In genomic region chr5:1140188-1140817, GRCh38 we compare ENCODE assay signal across 9 cellular contexts. TPM values are rescaled to one million over a fixed set of nuclear protein-coding genes. Genes with fewer than 3 reads are reported as not detected.
DNase-seq lines count a peak whose midpoint lies in the region; FAIRE-seq and TF ChIP-seq lines count a peak whose summit lies in the region.
"Had no signal": no experiment of that assay in that cellular context is flagged by ENCODE, and none has a peak within 500 bp of the region (broad histone marks: within the 10 kb centered on the region; RNA-seq: fewer than 3 reads in every experiment).

No MANE protein-coding gene starts in this region.

- TF ChIP-seq CTCF in HFF-Myc (IDR thresholded peaks at IDR 0.05; ENCODE audit: low read depth, low read length, missing control alignments) (peak; percentile 77), WERI-Rb-1 (IDR thresholded peaks at IDR 0.05; ENCODE audit: low read depth, low read length) (peak; percentile 99), brain microvascular endothelial cell (IDR thresholded peaks at IDR 0.05; ENCODE audit: low read depth, low read length, missing control alignments) (peak; percentile 65), kidney epithelial cell (IDR thresholded peaks at IDR 0.05; ENCODE audit: insufficient read depth, low read length, poor library complexity, severe bottlenecking) (peak; percentile 90)

- no peaks in the 10 kb centered on the region for H3K36me3 ChIP-seq in WERI-Rb-1
- no peaks in the 10 kb centered on the region for H3K36me3 ChIP-seq in brain microvascular endothelial cell (replicated peaks)
- H3K36me3 ChIP-seq in kidney epithelial cell (ENCODE audit: control insufficient read depth, insufficient read depth, low read length), result no peaks in the 10 kb centered on the region

- H3K27ac ChIP-seq in WERI-Rb-1 (no peak overlapping the region), brain microvascular endothelial cell (no peak overlapping the region)
- H3K27ac ChIP-seq: SK-N-MC had no signal

- no peaks in the 10 kb centered on the region for H3K9me3 ChIP-seq in WERI-Rb-1 (ENCODE audit: severe bottlenecking)

- in situ Hi-C loops in brain microvascular endothelial cell (cut with HindIII; ENCODE audit: low pct_ligation_motif_present, low sequenced_read_pairs), result no loop called here

- H3K27me3 ChIP-seq in WERI-Rb-1 (ENCODE audit: insufficient read depth, low read depth, severe bottlenecking) (no peaks in the 10 kb centered on the region), brain microvascular endothelial cell (replicated peaks) (no peaks in the 10 kb centered on the region), kidney epithelial cell (ENCODE audit: control insufficient read depth, insufficient read depth, low read length) (peaks cover 27% of the 10 kb centered on the region)

- no peak overlapping the region for H3K4me3 ChIP-seq in HFF-Myc (replicated peaks; ENCODE audit: low read depth, low read length)
- H3K4me3 ChIP-seq in WERI-Rb-1 (ENCODE audit: low read depth, low read length), result no peak overlapping the region
- H3K4me3 ChIP-seq in brain microvascular endothelial cell (ENCODE audit: low read depth, low read length), result no peak overlapping the region
- H3K4me3 ChIP-seq in kidney epithelial cell (ENCODE audit: low read depth, low read length), result no peak overlapping the region
- H3K4me3 ChIP-seq: SK-N-MC had no signal

- DNase-seq in DMS153 treated with DMSO at 0.1 percent for 48 hours (lab: John Stamatoyannopoulos, UW; ENCODE audit: unreplicated experiment) (peak; percentile 74), HFF-Myc (ENCODE audit: extremely low read depth, low read depth) (no peak), NCI-H187 (lab: John Stamatoyannopoulos, UW) (peak; percentile 51 to 77), WERI-Rb-1 (peak; percentile 91), brain microvascular endothelial cell (no peak), kidney epithelial cell (ENCODE audit: low read depth) (no peak), RCC 7860 (ENCODE audit: low spot score) (no peak)
- DNase-seq in stimulated activated CD4-positive, alpha-beta T cell treated with anti-CD3 and anti-CD28 coated beads, Interleukin-4, amount 100 ng/mL, for 4 hours, result peak; percentile 74 to 76

- no peak for FAIRE-seq in RCC 7860 (lab: Jason Lieb, UNC)

RNA-seq across cellular contexts. Expression of gene SLC12A7, which starts 28.4 kb away (rescaled TPM):
- 50.3 and 63.3 TPM in 2 replicates for total RNA-seq in kidney epithelial cell

Comparison
In these comparisons a context has a peak if more than half of its experiments do, and no peak if none do; other contexts are left out.
1. DNase-seq: peak in DMS153 treated with DMSO at 0.1 percent for 48 hours (single experiment), NCI-H187 (2 of 2), WERI-Rb-1 (single experiment) and stimulated activated CD4-positive, alpha-beta T cell treated with anti-CD3 and anti-CD28 coated beads, Interleukin-4, amount 100 ng/mL, for 4 hours (2 of 2); none in HFF-Myc (single experiment), brain microvascular endothelial cell (single experiment), kidney epithelial cell (single experiment) and RCC 7860 (single experiment).
2. Peak in every context shown above with its lines, with median percentiles within 50 percentile points of each other: CTCF ChIP-seq.